In the genomic region with DNA sequence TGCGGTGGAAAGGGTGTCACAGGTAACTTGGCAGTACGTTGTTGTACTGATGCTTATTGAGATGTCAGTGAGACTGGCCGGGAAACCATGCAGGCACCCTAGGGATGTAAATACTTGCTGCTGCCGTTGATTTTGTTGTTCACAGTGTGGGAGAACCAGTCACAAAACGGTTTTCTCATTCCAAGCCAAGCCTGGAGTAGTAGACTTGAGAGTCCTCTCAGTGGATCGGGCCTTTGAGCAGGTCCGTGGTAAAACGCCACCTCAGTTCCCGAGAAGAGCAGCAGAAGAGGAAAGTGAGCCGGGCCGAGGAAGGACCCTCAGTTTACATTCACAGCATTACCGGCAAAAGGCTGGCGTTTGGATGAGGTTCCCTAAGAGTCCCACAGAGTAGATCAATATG, we compare ENCODE assay signal across 17 cellular contexts. TPM values are rescaled to one million over a fixed set of nuclear protein-coding genes. Genes with fewer than 3 reads are reported as not detected.
DNase-seq lines count a peak whose midpoint lies in the region; ATAC-seq and TF ChIP-seq lines count a peak whose summit lies in the region.
"Had no signal": no experiment of that assay in that cellular context is flagged by ENCODE, and none has a peak within 500 bp of the region (broad histone marks: within the 10 kb centered on the region; RNA-seq: fewer than 3 reads in every experiment).

No MANE protein-coding gene starts in this region.

- H3K79me2 ChIP-seq in MM.1S (ENCODE audit: low read length) = no peaks in the 10 kb centered on the region

- H3K36me3 Mint-ChIP-seq in chondrocyte (ENCODE audit: low read depth) (no peaks in the 10 kb centered on the region), mesothelial cell of epicardium (no peaks in the 10 kb centered on the region)

- H3K9me2 ChIP-seq in MM.1S (replicated peaks; ENCODE audit: insufficient read depth, low read length) = no peaks in the 10 kb centered on the region

- peak; percentile 41 for DNase-seq in cardiac septum (ENCODE audit: low spot score)
- DNase-seq in heart right ventricle = no peak
- DNase-seq in chondrocyte (ENCODE audit: low spot score) = peak; percentile 51
- peak in 1 of 2 experiments; percentile 34 for DNase-seq in mesothelial cell of epicardium (ENCODE audit: low spot score in 2 of 2, unreplicated experiment in 2 of 2)
- peak in 1 of 2 donors; percentile 67 for DNase-seq in vagina (ENCODE audit: extremely low spot score in 2 of 2)
- no peak for DNase-seq in GM20000 (ENCODE audit: low spot score)
- no peak for DNase-seq in MM.1S
- DNase-seq: activated CD4-positive, alpha-beta memory T cell treated with anti-CD3 and anti-CD28 coated beads, Interleukin-2, amount 10 ng/mL, durations not matched to agents 7 days and 5 days; CD4-positive, alpha-beta T cell; Kasumi-1; left colon; NCI-H1417 treated with DMSO at 0.1 percent for 48 hours; transverse colon had no signal

- no peak overlapping the region for H3K4me2 ChIP-seq in MM.1S (ENCODE audit: low read depth, low read length)

- no peak overlapping the region for H3K9ac ChIP-seq in MM.1S (ENCODE audit: low read length)

- H3K27ac Mint-ChIP-seq in chondrocyte (ENCODE audit: unreplicated experiment) (no peak overlapping the region), mesothelial cell of epicardium (peak overlapping the region; percentile 61)
- H3K27ac Mint-ChIP-seq: activated CD4-positive, alpha-beta memory T cell treated with anti-CD3 and anti-CD28 coated beads, Interleukin-2, amount 10 ng/mL, durations not matched to agents 7 days and 5 days; CD4-positive, alpha-beta T cell had no signal

- intact Hi-C loops in cardiac septum (cut with DNase I) = no loop called here
- intact Hi-C loops in heart right ventricle (cut with DNase I) = no loop called here
- intact Hi-C loops in vagina (cut with DNase I) = no loop called here

- H3K36me3 ChIP-seq in heart right ventricle (no peaks in the 10 kb centered on the region), vagina (no peaks in the 10 kb centered on the region), MM.1S (replicated peaks; ENCODE audit: insufficient read depth, low read length) (no peaks in the 10 kb centered on the region)
- H3K36me3 ChIP-seq: pancreas, transverse colon had no signal

- no peaks in the 10 kb centered on the region for H3K9me3 Mint-ChIP-seq in chondrocyte (ENCODE audit: low read depth)
- no peaks in the 10 kb centered on the region for H3K9me3 Mint-ChIP-seq in mesothelial cell of epicardium
- H3K9me3 Mint-ChIP-seq: activated CD4-positive, alpha-beta memory T cell treated with anti-CD3 and anti-CD28 coated beads, Interleukin-2, amount 10 ng/mL, durations not matched to agents 7 days and 5 days; CD4-positive, alpha-beta T cell; central memory CD8-positive, alpha-beta T cell had no signal

- H3K4me3 ChIP-seq in heart right ventricle (peak overlapping the region in 1 of 10 donors; percentile 56), vagina (peak overlapping the region in 1 of 2 donors; percentile 46), MM.1S (ENCODE audit: low read length) (no peak overlapping the region)

- TF ChIP-seq POLR2A in vagina (IDR thresholded peaks at IDR 0.05) = no peak

- no peak for TF ChIP-seq CTCF in heart right ventricle (IDR thresholded peaks at IDR 0.05)
- no peak for TF ChIP-seq CTCF in chondrocyte (IDR thresholded peaks at IDR 0.05)
- no peak for TF ChIP-seq CTCF in mesothelial cell of epicardium (IDR thresholded peaks at IDR 0.05; ENCODE audit: unreplicated experiment)
- no peak for TF ChIP-seq CTCF in vagina (IDR thresholded peaks at IDR 0.05)
- TF ChIP-seq CTCF in GM20000 (IDR thresholded peaks at IDR 0.05; ENCODE audit: extremely low read depth, missing control alignments) = no peak
- no peak for TF ChIP-seq CTCF in MM.1S (IDR thresholded peaks at IDR 0.05; ENCODE audit: low read length)

- H2AFZ ChIP-seq in MM.1S (ENCODE audit: low read length) = no peak overlapping the region

- H3K9me3 ChIP-seq in heart right ventricle = peaks cover 0 to under 1% (median 0%) of the 10 kb centered on the region in 11 donors
- no peaks in the 10 kb centered on the region for H3K9me3 ChIP-seq in vagina
- no peaks in the 10 kb centered on the region for H3K9me3 ChIP-seq in MM.1S (replicated peaks; ENCODE audit: insufficient read depth, low read length)
- H3K9me3 ChIP-seq: pancreas, transverse colon had no signal

- no peaks in the 10 kb centered on the region for H4K20me1 ChIP-seq in MM.1S (ENCODE audit: insufficient read depth, low read length)

- H3K4me3 Mint-ChIP-seq in chondrocyte (ENCODE audit: unreplicated experiment) (no peak overlapping the region), mesothelial cell of epicardium (peak overlapping the region; percentile 10)
- H3K4me3 Mint-ChIP-seq: activated CD4-positive, alpha-beta memory T cell treated with anti-CD3 and anti-CD28 coated beads, Interleukin-2, amount 10 ng/mL, durations not matched to agents 7 days and 5 days; CD4-positive, alpha-beta T cell had no signal

- H3K27me3 ChIP-seq in heart right ventricle (no peaks in the 10 kb centered on the region), vagina (no peaks in the 10 kb centered on the region), MM.1S (replicated peaks; ENCODE audit: insufficient read depth, low read length) (peaks cover 53% of the 10 kb centered on the region)
- H3K27me3 ChIP-seq: pancreas had no signal

- H3K27me3 Mint-ChIP-seq in chondrocyte (ENCODE audit: low read depth) = peaks cover 12% of the 10 kb centered on the region
- peaks cover 22% of the 10 kb centered on the region for H3K27me3 Mint-ChIP-seq in mesothelial cell of epicardium (ENCODE audit: low read depth)

- H3K4me1 Mint-ChIP-seq in chondrocyte (ENCODE audit: low read depth) = peaks cover 17% of the 10 kb centered on the region
- H3K4me1 Mint-ChIP-seq in mesothelial cell of epicardium = peaks cover 12% of the 10 kb centered on the region
- H3K4me1 Mint-ChIP-seq: activated CD4-positive, alpha-beta memory T cell treated with anti-CD3 and anti-CD28 coated beads, Interleukin-2, amount 10 ng/mL, durations not matched to agents 7 days and 5 days had no signal

- WGBS in heart right ventricle, 2 donors = 91 to 92% methylated on average over 13 of the region's 13 CpGs

- no peak overlapping the region for H3K27ac ChIP-seq in heart right ventricle
- H3K27ac ChIP-seq in vagina = peak overlapping the region; percentile 65
- no peak overlapping the region for H3K27ac ChIP-seq in MM.1S (ENCODE audit: low read length)
- H3K27ac ChIP-seq: pancreas had no signal

- H3K4me1 ChIP-seq in heart right ventricle (peaks cover 0 to 27% (median 12%) of the 10 kb centered on the region in 9 donors), vagina (peaks cover 18% of the 10 kb centered on the region), MM.1S (ENCODE audit: low read length) (no peaks in the 10 kb centered on the region)
- H3K4me1 ChIP-seq: pancreas had no signal

- no peak for ATAC-seq in heart right ventricle
- ATAC-seq in HG02759 (IDR thresholded peaks at IDR 0.05; ENCODE audit: unreplicated experiment) = no peak
- ATAC-seq: left colon, Right ventricle myocardium inferior had no signal

- H3F3A ChIP-seq in MM.1S (ENCODE audit: insufficient read depth, low read length) = no peaks in the 10 kb centered on the region

RNA-seq across cellular contexts. Expression of a gene that starts 1.1 kb away (rescaled TPM):
- total RNA-seq in cardiac septum (1.5 TPM), heart right ventricle (1 to 10 TPM; 1.0 to 2.5 (median 1.8) TPM), chondrocyte (0.67 to 1.6 TPM (median 0.69 TPM) in 3 replicates), mesothelial cell of epicardium (1.2 to 1.4 TPM (median 1.3 TPM) in 3 replicates), vagina (0.49 TPM)
- polyA plus RNA-seq in heart right ventricle = 1 to 10 TPM in 1 of 2 donors, under 1 TPM in 1; 0.04 to 2.7 TPM

Comparison
In these comparisons a context has a peak if more than half of its experiments do, and no peak if none do; other contexts are left out.
1. DNase-seq: peak in cardiac septum (single experiment) and chondrocyte (single experiment); none in heart right ventricle (0 of 2), GM20000 (single experiment) and MM.1S (single experiment).